In the genomic region with DNA sequence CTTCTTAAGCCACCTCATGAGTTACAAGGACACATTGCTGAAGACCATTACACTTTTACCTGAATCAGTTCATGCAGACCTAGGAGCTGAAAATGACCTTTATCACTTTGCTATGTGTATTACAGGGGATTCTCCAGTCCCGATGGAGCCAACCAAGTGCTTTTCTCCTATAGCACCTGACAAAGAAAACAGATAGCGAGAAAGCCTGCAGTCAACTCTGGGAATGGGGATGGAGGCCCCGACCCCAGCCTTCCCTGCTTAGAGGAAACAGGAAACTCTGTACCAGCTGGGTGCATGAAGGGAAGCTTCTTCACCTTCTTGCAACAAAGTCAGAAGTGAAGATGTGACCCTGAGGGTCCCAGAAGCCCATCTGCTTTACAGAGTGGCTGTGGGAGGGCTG, we compare ENCODE assay signal across 19 cellular contexts.
DNase-seq lines count a peak whose midpoint lies in the region; ATAC-seq and TF ChIP-seq lines count a peak whose summit lies in the region.
"Had no signal": no experiment of that assay in that cellular context is flagged by ENCODE, and none has a peak within 500 bp of the region (broad histone marks: within the 10 kb centered on the region; RNA-seq: fewer than 3 reads in every experiment).

No MANE protein-coding gene starts in this region.

- H3K27me3 ChIP-seq in BLaER1 (no peaks in the 10 kb centered on the region), GM23338 (ENCODE audit: insufficient read depth) (no peaks in the 10 kb centered on the region), mesendoderm (ENCODE audit: insufficient read depth, low read length, poor library complexity) (no peaks in the 10 kb centered on the region), osteoblast (ENCODE audit: insufficient read depth, low read length) (no peaks in the 10 kb centered on the region)

- H3K79me2 ChIP-seq in GM23338 (replicated peaks; ENCODE audit: insufficient read depth) (no peaks in the 10 kb centered on the region), mesendoderm (ENCODE audit: control insufficient read depth, insufficient read depth, low read length) (no peaks in the 10 kb centered on the region), osteoblast (ENCODE audit: insufficient read depth, low read length) (no peaks in the 10 kb centered on the region)

- H3K4ac ChIP-seq in mesendoderm (ENCODE audit: low read depth, low read length) = no peak overlapping the region

- H3K18ac ChIP-seq in mesendoderm (ENCODE audit: low read length) = no peak overlapping the region

- no peak overlapping the region for H3K56ac ChIP-seq in mesendoderm (ENCODE audit: low read length)

- DNase-seq in GM23338 (ENCODE audit: low spot score) (no peak), mesendoderm (peak; percentile 68), osteoblast (ENCODE audit: insufficient read length, low spot score, missing footprints) (no peak), SHP77 treated with DMSO at 0.1 percent for 48 hours (lab: John Stamatoyannopoulos, UW) (no peak), GM03348 (ENCODE audit: low spot score) (no peak)
- DNase-seq in activated naive CD4-positive, alpha-beta T cell treated with anti-CD3 and anti-CD28 coated beads, Interleukin-2, amount 50 U/mL, for 72 hours (ENCODE audit: low spot score in 2 of 2) = no peak
- DNase-seq: C1 segment of cervical spinal cord; Calu3; CD4-positive, alpha-beta memory T cell; COR-L47; DMS53; DMS79 treated with DMSO at 0.1 percent for 48 hours; GF-D8; GOT3; HFFc6 had no signal

- H3K27ac ChIP-seq in BLaER1 (no peak overlapping the region), GM23338 (ENCODE audit: low read depth) (no peak overlapping the region), mesendoderm (ENCODE audit: low read depth, low read length) (no peak overlapping the region), osteoblast (ENCODE audit: low read depth, low read length) (no peak overlapping the region)
- H3K27ac ChIP-seq: 22Rv1 had no signal

- no peak for ATAC-seq in GM23338
- no peak for ATAC-seq in activated naive CD4-positive, alpha-beta T cell treated with anti-CD3 and anti-CD28 coated beads, Interleukin-2, amount 50 U/mL, for 72 hours

- no peak overlapping the region for H4K5ac ChIP-seq in mesendoderm (ENCODE audit: low read length)

- H3K9ac ChIP-seq in BLaER1 = no peak overlapping the region
- H3K9ac ChIP-seq in mesendoderm (ENCODE audit: low read length) = no peak overlapping the region

- TF ChIP-seq CTCF in GM23338 (conservative IDR thresholded peaks at IDR 0.05; ENCODE audit: low read depth in 2 of 2) (no peak), osteoblast (IDR thresholded peaks at IDR 0.05; ENCODE audit: extremely low read depth, low read depth, low read length) (no peak)

- H3K36me3 ChIP-seq in BLaER1 (no peaks in the 10 kb centered on the region), GM23338 (ENCODE audit: insufficient read depth) (no peaks in the 10 kb centered on the region), mesendoderm (ENCODE audit: control insufficient read depth, insufficient read depth, low read length) (no peaks in the 10 kb centered on the region), osteoblast (ENCODE audit: insufficient read depth, low read length) (no peaks in the 10 kb centered on the region)
- H3K36me3 ChIP-seq: HAP-1 had no signal

- no peak overlapping the region for H2AK5ac ChIP-seq in mesendoderm (ENCODE audit: low read length)

- H3K9me3 ChIP-seq in BLaER1 (no peaks in the 10 kb centered on the region), osteoblast (ENCODE audit: low read depth, low read length) (no peaks in the 10 kb centered on the region)
- H3K9me3 ChIP-seq: HAP-1 had no signal

- H3K9me3 Mint-ChIP-seq in GM23338 = no peaks in the 10 kb centered on the region
- H3K9me3 Mint-ChIP-seq in activated naive CD4-positive, alpha-beta T cell treated with anti-CD3 and anti-CD28 coated beads, Interleukin-2, amount 50 U/mL, for 72 hours = no peaks in the 10 kb centered on the region
- H3K9me3 Mint-ChIP-seq: HFFc6 had no signal

- no peak overlapping the region for H3K4me3 Mint-ChIP-seq in GM23338
- H3K4me3 Mint-ChIP-seq: B cell; CD4-positive, alpha-beta memory T cell; HFFc6 had no signal

- H3K36me3 Mint-ChIP-seq in GM23338 (ENCODE audit: low read depth) = no peaks in the 10 kb centered on the region
- H3K36me3 Mint-ChIP-seq in activated naive CD4-positive, alpha-beta T cell treated with anti-CD3 and anti-CD28 coated beads, Interleukin-2, amount 50 U/mL, for 72 hours = no peaks in the 10 kb centered on the region
- H3K36me3 Mint-ChIP-seq: CD4-positive, alpha-beta memory T cell had no signal

- H3F3A ChIP-seq in GM23338 (replicated peaks; ENCODE audit: low read depth) = no peaks in the 10 kb centered on the region

- H4K20me1 ChIP-seq in BLaER1 = no peaks in the 10 kb centered on the region
- no peaks in the 10 kb centered on the region for H4K20me1 ChIP-seq in GM23338 (replicated peaks; ENCODE audit: insufficient read depth)
- H4K20me1 ChIP-seq in osteoblast (ENCODE audit: insufficient read depth, low read length) = no peaks in the 10 kb centered on the region

- H3K4me1 ChIP-seq in BLaER1 (peaks cover 16% of the 10 kb centered on the region), GM23338 (ENCODE audit: insufficient read depth) (no peaks in the 10 kb centered on the region), mesendoderm (ENCODE audit: control insufficient read depth, low read depth, low read length) (no peaks in the 10 kb centered on the region), osteoblast (ENCODE audit: insufficient read depth, low read length) (no peaks in the 10 kb centered on the region)
- H3K4me1 ChIP-seq: HAP-1 had no signal

- WGBS in mesendoderm (ENCODE audit: extremely low coverage, insufficient coverage, low lambda C conversion rate) = no CpG with 5 or more reads among the region's 3 CpGs

- H3K23ac ChIP-seq in mesendoderm (ENCODE audit: low read length) = no peak overlapping the region

- H3K27ac Mint-ChIP-seq in GM23338 = no peak overlapping the region
- no peak overlapping the region for H3K27ac Mint-ChIP-seq in activated naive CD4-positive, alpha-beta T cell treated with anti-CD3 and anti-CD28 coated beads, Interleukin-2, amount 50 U/mL, for 72 hours
- H3K27ac Mint-ChIP-seq: B cell; CD4-positive, alpha-beta memory T cell; HFFc6 had no signal

- H3K79me1 ChIP-seq in mesendoderm (ENCODE audit: low read length) = no peaks in the 10 kb centered on the region

- peaks cover 2% of the 10 kb centered on the region for H3K4me1 Mint-ChIP-seq in GM23338
- H3K4me1 Mint-ChIP-seq: B cell had no signal

- H4K8ac ChIP-seq in mesendoderm (ENCODE audit: low read depth, low read length) = no peak overlapping the region

- no peak overlapping the region for H2BK15ac ChIP-seq in mesendoderm (replicated peaks; ENCODE audit: low read depth)

- H2AFZ ChIP-seq in GM23338 = peak overlapping the region; percentile 84; the same call in 1 of the 2 replicates
- H2AFZ ChIP-seq in osteoblast (ENCODE audit: low read length) = peak overlapping the region; percentile 18

- H2BK120ac ChIP-seq in mesendoderm (ENCODE audit: low read depth, low read length) = no peak overlapping the region

- H3K9me2 ChIP-seq in GM23338 (ENCODE audit: insufficient read depth) = peaks cover 10% of the 10 kb centered on the region; the same call in 1 of the 2 replicates

- no peak overlapping the region for H2BK5ac ChIP-seq in mesendoderm (ENCODE audit: low read length)

- H3K27me3 Mint-ChIP-seq in GM23338 (ENCODE audit: insufficient read depth, low read depth, poor library complexity) = no peaks in the 10 kb centered on the region
- H3K27me3 Mint-ChIP-seq: B cell; CD4-positive, alpha-beta memory T cell had no signal

- peak overlapping the region; percentile 26; the same call in 1 of the 2 replicates for H3K4me2 ChIP-seq in BLaER1
- H3K4me2 ChIP-seq in GM23338 = no peak overlapping the region
- no peak overlapping the region for H3K4me2 ChIP-seq in mesendoderm (ENCODE audit: low read length)
- no peak overlapping the region for H3K4me2 ChIP-seq in osteoblast (ENCODE audit: insufficient read depth, low read length)

- H3K4me3 ChIP-seq in BLaER1 (no peak overlapping the region), GM23338 (no peak overlapping the region), mesendoderm (ENCODE audit: low read length) (no peak overlapping the region), osteoblast (ENCODE audit: insufficient read depth, low read length) (no peak overlapping the region)
- H3K4me3 ChIP-seq: HAP-1 had no signal

TF ChIP-seq in GM23338, 12 proteins besides CTCF, POLR2A, EP300 and RAD21 (continues in another document):
- no peak for TF ChIP-seq EZH2 (IDR thresholded peaks at IDR 0.05; ENCODE audit: low read depth, unreplicated experiment)
- no peak for TF ChIP-seq JUNB (IDR thresholded peaks at IDR 0.05; ENCODE audit: unreplicated experiment)
- TF ChIP-seq, protein P1, sequence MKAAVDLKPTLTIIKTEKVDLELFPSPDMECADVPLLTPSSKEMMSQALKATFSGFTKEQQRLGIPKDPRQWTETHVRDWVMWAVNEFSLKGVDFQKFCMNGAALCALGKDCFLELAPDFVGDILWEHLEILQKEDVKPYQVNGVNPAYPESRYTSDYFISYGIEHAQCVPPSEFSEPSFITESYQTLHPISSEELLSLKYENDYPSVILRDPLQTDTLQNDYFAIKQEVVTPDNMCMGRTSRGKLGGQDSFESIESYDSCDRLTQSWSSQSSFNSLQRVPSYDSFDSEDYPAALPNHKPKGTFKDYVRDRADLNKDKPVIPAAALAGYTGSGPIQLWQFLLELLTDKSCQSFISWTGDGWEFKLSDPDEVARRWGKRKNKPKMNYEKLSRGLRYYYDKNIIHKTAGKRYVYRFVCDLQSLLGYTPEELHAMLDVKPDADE (IDR thresholded peaks at IDR 0.05) = no peak
